1 cellular context compared by ENCODE assay signal in the genomic region with DNA sequence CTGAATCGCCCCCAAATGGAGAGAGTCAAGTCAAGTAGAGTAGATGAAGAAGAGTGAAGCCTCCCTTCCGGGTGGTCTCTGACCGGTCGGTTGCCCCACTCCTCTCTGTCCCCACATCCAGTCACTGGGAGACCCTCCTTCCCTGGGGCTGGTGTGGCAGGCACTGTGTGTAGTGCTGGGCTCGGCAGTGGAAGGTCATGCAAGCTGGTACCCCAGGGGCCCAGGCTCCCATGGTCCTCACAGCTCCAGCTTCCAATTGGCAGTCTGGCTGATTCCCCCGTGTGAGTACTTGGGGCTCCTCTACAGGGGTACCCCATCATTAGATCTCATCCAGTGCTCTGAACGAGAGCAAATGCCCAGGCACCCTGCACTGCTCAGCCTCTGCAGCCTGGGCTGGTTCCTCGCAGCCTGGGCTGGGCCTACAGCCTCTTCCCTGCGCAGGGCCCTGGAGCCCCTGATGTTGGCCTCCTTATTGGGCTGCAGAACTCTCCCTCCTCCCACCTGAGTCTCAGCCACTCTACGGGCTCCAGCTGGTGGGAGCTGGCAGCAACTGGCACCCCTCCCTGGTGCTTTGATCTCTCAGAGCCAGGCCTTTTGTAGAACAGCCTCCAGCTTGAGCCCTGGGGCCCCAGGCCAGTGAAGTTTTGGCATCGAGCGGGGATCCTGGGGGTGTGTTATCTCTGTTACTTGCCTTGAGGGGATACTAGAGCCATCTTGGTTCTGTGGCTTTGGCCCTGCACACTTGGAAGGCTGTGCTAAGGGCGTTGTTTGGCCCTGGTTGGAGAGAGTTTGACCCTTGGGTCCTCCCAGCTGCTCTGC.
TF ChIP-seq lines count a peak whose summit lies in the region.

No MANE protein-coding gene starts in this region.

TF ChIP-seq in WTC11, 78 proteins besides CTCF, POLR2A, EP300 and RAD21 (continued from another document):
- TF ChIP-seq ZNF532 (CRISPR knock-in tag; IDR thresholded peaks at IDR 0.05; ENCODE audit: borderline replicate concordance) (no peak), PRDM15 (CRISPR knock-in tag; IDR thresholded peaks at IDR 0.05) (no peak), MXD4 (CRISPR knock-in tag; IDR thresholded peaks at IDR 0.05; ENCODE audit: borderline replicate concordance) (no peak), CDX4 (CRISPR knock-in tag; IDR thresholded peaks at IDR 0.05; ENCODE audit: borderline replicate concordance) (no peak), ZNF317 (CRISPR knock-in tag; IDR thresholded peaks at IDR 0.05; ENCODE audit: borderline replicate concordance, low read depth) (no peak), E2F5 (CRISPR knock-in tag; IDR thresholded peaks at IDR 0.05) (no peak), HMGXB4 (CRISPR knock-in tag; IDR thresholded peaks at IDR 0.05) (no peak), ZNF219 (CRISPR knock-in tag; IDR thresholded peaks at IDR 0.05; ENCODE audit: borderline replicate concordance) (no peak)
- TF ChIP-seq, protein P1, sequence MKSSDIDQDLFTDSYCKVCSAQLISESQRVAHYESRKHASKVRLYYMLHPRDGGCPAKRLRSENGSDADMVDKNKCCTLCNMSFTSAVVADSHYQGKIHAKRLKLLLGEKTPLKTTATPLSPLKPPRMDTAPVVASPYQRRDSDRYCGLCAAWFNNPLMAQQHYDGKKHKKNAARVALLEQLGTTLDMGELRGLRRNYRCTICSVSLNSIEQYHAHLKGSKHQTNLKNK (CRISPR knock-in tag; IDR thresholded peaks at IDR 0.05): no peak
TF ChIP-seq in WTC11: peak in this region for 0.
